38 cellular contexts compared by ENCODE assay signal in genomic region chr4:109199585-109199984, GRCh38.
"Had no signal": no experiment of that assay in that cellular context is flagged by ENCODE, and none has a peak within 500 bp of the region (broad histone marks: within the 10 kb centered on the region; RNA-seq: fewer than 3 reads in every experiment).

No MANE protein-coding gene starts in this region.

- H3K4me3 Mint-ChIP-seq: activated naive CD4-positive, alpha-beta T cell treated with anti-CD3 and anti-CD28 coated beads for 36 hours; activated naive CD4-positive, alpha-beta T cell treated with anti-CD3 and anti-CD28 coated beads, Interleukin-2, amount 10 ng/mL, durations not matched to agents 7 days and 5 days; activated naive CD4-positive, alpha-beta T cell treated with anti-CD3 and anti-CD28 coated beads, Interleukin-2, amount 50 U/mL, for 24 hours; activated naive CD8-positive, alpha-beta T cell; activated naive CD8-positive, alpha-beta T cell treated with anti-CD3 and anti-CD28 coated beads, Interleukin-2, amount 10 ng/mL, durations not matched to agents 7 days and 5 days; activated naive CD8-positive, alpha-beta T cell treated with anti-CD3 and anti-CD28 coated beads, Interleukin-2, amount 50 U/mL, for 24 hours; activated T-cell treated with anti-CD3 and anti-CD28 coated beads, Interleukin-2, amount 50 U/mL, for 24 hours; activated T-cell treated with anti-CD3 and anti-CD28 coated beads, Interleukin-2, amount 50 U/mL, for 4 hours; activated T-cell treated with anti-CD3 and anti-CD28 coated beads, Interleukin-2, amount 50 U/mL, for 72 hours; activated T-helper 1 cell treated with anti-CD3 and anti-CD28 coated beads, Interleukin-12 subunit alpha, Interleukin-12 subunit beta, Interleukin-2, Interleukin-4 antibody, amounts not matched to agents 30 ng/mL and 10 ng/mL and 1 ng/mL, durations not matched to agents 14 hours and 24 hours and 36 hours; activated T-helper 17 cell treated with anti-CD3 and anti-CD28 coated beads, Interleukin-2, amount 50 U/mL, for 72 hours; brain; central memory CD8-positive, alpha-beta T cell had no signal

- H3K9me3 Mint-ChIP-seq: activated naive CD4-positive, alpha-beta T cell treated with anti-CD3 and anti-CD28 coated beads for 36 hours; activated naive CD4-positive, alpha-beta T cell treated with anti-CD3 and anti-CD28 coated beads, Interleukin-2, amount 10 ng/mL, durations not matched to agents 7 days and 5 days; activated naive CD4-positive, alpha-beta T cell treated with anti-CD3 and anti-CD28 coated beads, Interleukin-2, amount 50 U/mL, for 24 hours; activated naive CD4-positive, alpha-beta T cell treated with anti-CD3 and anti-CD28 coated beads, Interleukin-2, amount 50 U/mL, for 72 hours; activated naive CD8-positive, alpha-beta T cell treated with anti-CD3 and anti-CD28 coated beads, Interleukin-2, amount 10 ng/mL, durations not matched to agents 7 days and 5 days; activated naive CD8-positive, alpha-beta T cell treated with anti-CD3 and anti-CD28 coated beads, Interleukin-2, amount 50 U/mL, for 24 hours; activated T-cell treated with anti-CD3 and anti-CD28 coated beads, Interleukin-2, amount 50 U/mL, for 24 hours; activated T-cell treated with anti-CD3 and anti-CD28 coated beads, Interleukin-2, amount 50 U/mL, for 4 hours; activated T-cell treated with anti-CD3 and anti-CD28 coated beads, Interleukin-2, amount 50 U/mL, for 72 hours; activated T-helper 1 cell treated with anti-CD3 and anti-CD28 coated beads, Interleukin-12 subunit alpha, Interleukin-12 subunit beta, Interleukin-2, Interleukin-4 antibody, amounts not matched to agents 30 ng/mL and 10 ng/mL and 1 ng/mL, durations not matched to agents 14 hours and 24 hours and 36 hours; activated T-helper 17 cell treated with anti-CD3 and anti-CD28 coated beads, Interleukin-2, amount 50 U/mL, for 72 hours; activated T-helper 2 cell treated with anti-CD3 and anti-CD28 coated beads, Interferon-gamma antibody, Interleukin-2, Interleukin-4, amounts not matched to agents 10 μg/mL and 5 μg/mL and 100 μg/mL, durations not matched to agents 14 hours and 24 hours and 36 hours; brain; central memory CD8-positive, alpha-beta T cell had no signal

- H3K4me1 Mint-ChIP-seq: activated naive CD4-positive, alpha-beta T cell treated with anti-CD3 and anti-CD28 coated beads, Interleukin-2, amount 10 ng/mL, durations not matched to agents 7 days and 5 days; activated naive CD4-positive, alpha-beta T cell treated with anti-CD3 and anti-CD28 coated beads, Interleukin-2, amount 50 U/mL, for 24 hours; activated naive CD8-positive, alpha-beta T cell treated with anti-CD3 and anti-CD28 coated beads, Interleukin-2, amount 10 ng/mL, durations not matched to agents 7 days and 5 days; activated naive CD8-positive, alpha-beta T cell treated with anti-CD3 and anti-CD28 coated beads, Interleukin-2, amount 50 U/mL, for 24 hours; activated T-helper 17 cell treated with anti-CD3 and anti-CD28 coated beads, Interleukin-2, amount 50 U/mL, for 72 hours; central memory CD8-positive, alpha-beta T cell had no signal

- H3K4me1 ChIP-seq: adrenal gland, ascending aorta, body of pancreas, breast epithelium had no signal

- H3K27ac Mint-ChIP-seq: activated naive CD4-positive, alpha-beta T cell treated with anti-CD3 and anti-CD28 coated beads for 36 hours; activated naive CD4-positive, alpha-beta T cell treated with anti-CD3 and anti-CD28 coated beads, Interleukin-2, amount 10 ng/mL, durations not matched to agents 7 days and 5 days; activated naive CD4-positive, alpha-beta T cell treated with anti-CD3 and anti-CD28 coated beads, Interleukin-2, amount 50 U/mL, for 24 hours; activated naive CD4-positive, alpha-beta T cell treated with anti-CD3 and anti-CD28 coated beads, Interleukin-2, amount 50 U/mL, for 72 hours; activated naive CD8-positive, alpha-beta T cell; activated naive CD8-positive, alpha-beta T cell treated with anti-CD3 and anti-CD28 coated beads, Interleukin-2, amount 10 ng/mL, durations not matched to agents 7 days and 5 days; activated naive CD8-positive, alpha-beta T cell treated with anti-CD3 and anti-CD28 coated beads, Interleukin-2, amount 50 U/mL, for 24 hours; activated T-cell treated with anti-CD3 and anti-CD28 coated beads, Interleukin-2, amount 50 U/mL, for 24 hours; activated T-cell treated with anti-CD3 and anti-CD28 coated beads, Interleukin-2, amount 50 U/mL, for 72 hours; activated T-helper 1 cell treated with anti-CD3 and anti-CD28 coated beads, Interleukin-12 subunit alpha, Interleukin-12 subunit beta, Interleukin-2, Interleukin-4 antibody, amounts not matched to agents 30 ng/mL and 10 ng/mL and 1 ng/mL, durations not matched to agents 14 hours and 24 hours and 36 hours; activated T-helper 17 cell treated with anti-CD3 and anti-CD28 coated beads, Interleukin-2, amount 50 U/mL, for 72 hours; activated T-helper 2 cell treated with anti-CD3 and anti-CD28 coated beads, Interferon-gamma antibody, Interleukin-2, Interleukin-4, amounts not matched to agents 10 μg/mL and 5 μg/mL and 100 μg/mL, durations not matched to agents 14 hours and 24 hours and 36 hours; brain had no signal

- H3K9me3 ChIP-seq: adrenal gland, ascending aorta, body of pancreas, breast epithelium had no signal

- H3K27me3 Mint-ChIP-seq: activated naive CD4-positive, alpha-beta T cell treated with anti-CD3 and anti-CD28 coated beads, Interleukin-2, amount 50 U/mL, for 24 hours; brain had no signal

- H3K4me3 ChIP-seq: adrenal gland, ascending aorta, body of pancreas, breast epithelium, cardiac muscle cell had no signal

- H3K27ac ChIP-seq: adrenal gland, ascending aorta, body of pancreas, brain microvascular endothelial cell, breast epithelium, cardiac muscle cell had no signal

- ATAC-seq: activated naive CD4-positive, alpha-beta T cell treated with anti-CD3 and anti-CD28 coated beads, Interleukin-2, amount 50 U/mL, for 72 hours; activated naive CD8-positive, alpha-beta T cell treated with anti-CD3 and anti-CD28 coated beads, Interleukin-2, amount 50 U/mL, for 24 hours; activated T-cell treated with anti-CD3 and anti-CD28 coated beads, Interleukin-2, amount 50 U/mL, for 4 hours; activated T-cell treated with anti-CD3 and anti-CD28 coated beads, Interleukin-2, amount 50 U/mL, for 72 hours; activated T-helper 17 cell treated with anti-CD3 and anti-CD28 coated beads, Interleukin-2, amount 50 U/mL, for 72 hours; body of pancreas had no signal

- H3K27me3 ChIP-seq: adrenal gland, ascending aorta, body of pancreas, brain microvascular endothelial cell, breast epithelium, cardiac muscle cell had no signal

- H3K36me3 Mint-ChIP-seq: activated naive CD4-positive, alpha-beta T cell treated with anti-CD3 and anti-CD28 coated beads, Interleukin-2, amount 10 ng/mL, durations not matched to agents 7 days and 5 days; activated naive CD4-positive, alpha-beta T cell treated with anti-CD3 and anti-CD28 coated beads, Interleukin-2, amount 50 U/mL, for 24 hours; activated naive CD4-positive, alpha-beta T cell treated with anti-CD3 and anti-CD28 coated beads, Interleukin-2, amount 50 U/mL, for 72 hours; activated naive CD8-positive, alpha-beta T cell; activated naive CD8-positive, alpha-beta T cell treated with anti-CD3 and anti-CD28 coated beads, Interleukin-2, amount 10 ng/mL, durations not matched to agents 7 days and 5 days; brain had no signal

- H3K36me3 ChIP-seq: adrenal gland, ascending aorta, brain microvascular endothelial cell, breast epithelium, cardiac muscle cell had no signal

- DNase-seq: activated effector memory CD4-positive, alpha-beta T cell treated with anti-CD3 and anti-CD28 coated beads, Interleukin-2, amount 50 U/mL, for 16 hours; activated effector memory CD4-positive, alpha-beta T cell treated with Interleukin-2 at 50 U/mL for 16 hours; activated gamma-delta T cell; activated gamma-delta T cell treated with Interleukin-2 at 50 U/mL for 16 hours; activated naive CD4-positive, alpha-beta T cell; activated naive CD4-positive, alpha-beta T cell treated with anti-CD3 and anti-CD28 coated beads for 36 hours; activated naive CD4-positive, alpha-beta T cell treated with anti-CD3 and anti-CD28 coated beads, Interleukin-2, amount 10 ng/mL, durations not matched to agents 7 days and 5 days; activated naive CD4-positive, alpha-beta T cell treated with anti-CD3 and anti-CD28 coated beads, Interleukin-2, amount 50 U/mL, for 16 hours; activated naive CD4-positive, alpha-beta T cell treated with Interleukin-2 at 50 U/mL for 16 hours; activated naive CD8-positive, alpha-beta T cell treated with anti-CD3 and anti-CD28 coated beads, Interleukin-2, amount 10 ng/mL, durations not matched to agents 7 days and 5 days; activated naive CD8-positive, alpha-beta T cell treated with anti-CD3 and anti-CD28 coated beads, Interleukin-2, amount 50 U/mL, for 24 hours; activated T-cell treated with anti-CD3 and anti-CD28 coated beads for 4 hours; activated T-cell treated with anti-CD3 and anti-CD28 coated beads, Interleukin-2, amount 50 U/mL, for 1 hour; activated T-cell treated with anti-CD3 and anti-CD28 coated beads, Interleukin-2, amount 50 U/mL, for 24 hours; activated T-cell treated with anti-CD3 and anti-CD28 coated beads, Interleukin-2, amount 50 U/mL, for 4 hours; activated T-cell treated with anti-CD3 and anti-CD28 coated beads, Interleukin-2, amount 50 U/mL, for 48 hours; activated T-cell treated with anti-CD3 and anti-CD28 coated beads, Interleukin-2, amount 50 U/mL, for 72 hours; adrenal gland; amniotic stem cell; amygdala; anterior cingulate cortex; aorta; body of pancreas; brain microvascular endothelial cell; caudate nucleus; central memory CD4-positive, alpha-beta T cell; cerebellar nuclear complex had no signal
